ENCODE assay signal across 1 cellular context in the genomic region with DNA sequence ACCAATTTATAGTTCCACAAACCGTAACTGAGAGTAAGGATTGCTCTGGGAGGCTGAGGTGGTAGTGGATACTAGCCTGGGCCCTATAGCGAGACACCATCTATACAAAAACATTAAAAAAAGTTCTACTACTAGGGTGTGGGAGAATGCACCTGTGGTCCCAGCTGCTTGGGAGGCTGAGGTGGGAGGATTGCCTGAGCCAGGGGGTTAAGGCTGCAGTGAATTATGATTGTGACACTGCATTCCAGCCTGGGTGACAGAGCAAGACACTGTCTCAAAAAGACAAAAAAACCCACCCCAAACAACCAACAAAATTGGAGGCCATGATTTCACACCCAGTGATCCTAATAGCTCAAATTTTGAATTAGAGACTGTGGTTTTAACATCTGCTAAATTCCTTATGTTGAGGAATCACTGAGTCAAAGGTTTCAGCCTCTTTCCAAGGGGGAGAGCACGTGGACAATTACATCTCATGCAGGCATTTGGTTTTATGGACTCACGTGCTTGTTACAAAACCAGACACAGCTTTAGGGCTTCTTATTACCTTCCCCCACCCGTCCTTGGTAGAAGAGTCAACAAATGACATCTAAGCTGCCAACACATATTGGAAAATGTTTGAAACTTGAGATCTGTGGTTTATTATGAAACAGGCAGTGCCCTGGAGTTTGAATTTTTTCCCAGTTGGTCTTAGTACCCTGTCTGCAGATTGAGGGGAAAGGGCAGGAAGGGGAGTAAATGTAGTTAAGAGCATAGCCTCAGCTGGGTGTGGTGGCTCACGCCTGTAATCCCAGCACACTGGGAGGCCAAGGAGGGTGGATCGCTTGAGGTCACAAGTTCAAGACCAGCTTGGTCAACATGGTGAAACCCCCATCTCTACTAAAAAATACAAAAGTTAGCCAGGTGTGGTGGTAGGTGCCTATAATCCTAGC.
TF ChIP-seq lines count a peak whose summit lies in the region.

No MANE protein-coding gene starts in this region.

TF ChIP-seq in K562, 482 proteins besides CTCF, POLR2A, EP300 and RAD21 (continued from another document):
- TF ChIP-seq TAL1 (IDR thresholded peaks at IDR 0.05) (no peak), POLR3A (IDR thresholded peaks at IDR 0.05; ENCODE audit: borderline replicate concordance, extremely low read depth, insufficient read depth, insufficient read length) (no peak), NR2C1 (IDR thresholded peaks at IDR 0.05) (no peak), NR2C1 (tag; IDR thresholded peaks at IDR 0.05) (0 out of 2 replicates have a peak, but pooled peaks have one; percentile 14), KDM5B (IDR thresholded peaks at IDR 0.05; ENCODE audit: insufficient replicate concordance, low read depth, low read length) (no peak), SMARCA5 (IDR thresholded peaks at IDR 0.05) (peak; percentile 45; the same call in 1 of the 2 replicates), ZNF232 (CRISPR knock-in tag; IDR thresholded peaks at IDR 0.05) (no peak), ZNF263 (CRISPR knock-in tag; IDR thresholded peaks at IDR 0.05; ENCODE audit: borderline replicate concordance) (no peak), ZNF197 (CRISPR knock-in tag; IDR thresholded peaks at IDR 0.05; ENCODE audit: low read depth) (no peak), NCOA2 (IDR thresholded peaks at IDR 0.05; ENCODE audit: partially characterized antibody in 2 of 2) (no peak), CBX1 (IDR thresholded peaks at IDR 0.05; ENCODE audit: low read depth) (0 out of 2 replicates have a peak, but pooled peaks have one; percentile 31), ZNF324 (CRISPR knock-in tag; IDR thresholded peaks at IDR 0.05) (no peak), SMARCA4 (IDR thresholded peaks at IDR 0.05) (peak; percentile 4; the same call in 1 of the 2 replicates), CBFA2T3 (IDR thresholded peaks at IDR 0.05) (0 out of 2 replicates have a peak, but pooled peaks have one; percentile 21), ARID1B (IDR thresholded peaks at IDR 0.05) (no peak), SMC3 (conservative IDR thresholded peaks at IDR 0.05; ENCODE audit: insufficient read depth, low read depth, low read length) (no peak), SMARCE1 (IDR thresholded peaks at IDR 0.05) (no peak), MECOM (CRISPR knock-in tag; IDR thresholded peaks at IDR 0.05) (0 out of 2 replicates have a peak, but pooled peaks have one; percentile 25), GTF3C2 (IDR thresholded peaks at IDR 0.05; ENCODE audit: borderline replicate concordance, extremely low read depth, insufficient read length) (no peak)
- TF ChIP-seq, protein P1, sequence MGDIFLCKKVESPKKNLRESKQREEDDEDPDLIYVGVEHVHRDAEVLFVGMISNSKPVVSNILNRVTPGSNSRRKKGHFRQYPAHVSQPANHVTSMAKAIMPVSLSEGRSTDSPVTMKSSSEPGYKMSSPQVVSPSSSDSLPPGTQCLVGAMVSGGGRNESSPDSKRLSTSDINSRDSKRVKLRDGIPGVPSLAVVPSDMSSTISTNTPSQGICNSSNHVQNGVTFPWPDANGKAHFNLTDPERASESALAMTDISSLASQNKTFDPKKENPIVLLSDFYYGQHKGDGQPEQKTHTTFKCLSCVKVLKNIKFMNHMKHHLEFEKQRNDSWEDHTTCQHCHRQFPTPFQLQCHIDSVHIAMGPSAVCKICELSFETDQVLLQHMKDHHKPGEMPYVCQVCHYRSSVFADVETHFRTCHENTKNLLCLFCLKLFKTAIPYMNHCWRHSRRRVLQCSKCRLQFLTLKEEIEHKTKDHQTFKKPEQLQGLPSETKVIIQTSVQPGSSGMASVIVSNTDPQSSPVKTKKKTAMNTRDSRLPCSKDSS (IDR thresholded peaks at IDR 0.05; ENCODE audit: low read depth, partially characterized antibody): no peak
- TF ChIP-seq, protein P2, sequence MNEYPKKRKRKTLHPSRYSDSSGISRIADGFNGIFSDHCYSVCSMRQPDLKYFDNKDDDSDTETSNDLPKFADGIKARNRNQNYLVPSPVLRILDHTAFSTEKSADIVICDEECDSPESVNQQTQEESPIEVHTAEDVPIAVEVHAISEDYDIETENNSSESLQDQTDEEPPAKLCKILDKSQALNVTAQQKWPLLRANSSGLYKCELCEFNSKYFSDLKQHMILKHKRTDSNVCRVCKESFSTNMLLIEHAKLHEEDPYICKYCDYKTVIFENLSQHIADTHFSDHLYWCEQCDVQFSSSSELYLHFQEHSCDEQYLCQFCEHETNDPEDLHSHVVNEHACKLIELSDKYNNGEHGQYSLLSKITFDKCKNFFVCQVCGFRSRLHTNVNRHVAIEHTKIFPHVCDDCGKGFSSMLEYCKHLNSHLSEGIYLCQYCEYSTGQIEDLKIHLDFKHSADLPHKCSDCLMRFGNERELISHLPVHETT (CRISPR knock-in tag; conservative IDR thresholded peaks at IDR 0.05 in 1 of 2, IDR thresholded peaks at IDR 0.05 in 1 of 2): no peak
- TF ChIP-seq, protein P3, sequence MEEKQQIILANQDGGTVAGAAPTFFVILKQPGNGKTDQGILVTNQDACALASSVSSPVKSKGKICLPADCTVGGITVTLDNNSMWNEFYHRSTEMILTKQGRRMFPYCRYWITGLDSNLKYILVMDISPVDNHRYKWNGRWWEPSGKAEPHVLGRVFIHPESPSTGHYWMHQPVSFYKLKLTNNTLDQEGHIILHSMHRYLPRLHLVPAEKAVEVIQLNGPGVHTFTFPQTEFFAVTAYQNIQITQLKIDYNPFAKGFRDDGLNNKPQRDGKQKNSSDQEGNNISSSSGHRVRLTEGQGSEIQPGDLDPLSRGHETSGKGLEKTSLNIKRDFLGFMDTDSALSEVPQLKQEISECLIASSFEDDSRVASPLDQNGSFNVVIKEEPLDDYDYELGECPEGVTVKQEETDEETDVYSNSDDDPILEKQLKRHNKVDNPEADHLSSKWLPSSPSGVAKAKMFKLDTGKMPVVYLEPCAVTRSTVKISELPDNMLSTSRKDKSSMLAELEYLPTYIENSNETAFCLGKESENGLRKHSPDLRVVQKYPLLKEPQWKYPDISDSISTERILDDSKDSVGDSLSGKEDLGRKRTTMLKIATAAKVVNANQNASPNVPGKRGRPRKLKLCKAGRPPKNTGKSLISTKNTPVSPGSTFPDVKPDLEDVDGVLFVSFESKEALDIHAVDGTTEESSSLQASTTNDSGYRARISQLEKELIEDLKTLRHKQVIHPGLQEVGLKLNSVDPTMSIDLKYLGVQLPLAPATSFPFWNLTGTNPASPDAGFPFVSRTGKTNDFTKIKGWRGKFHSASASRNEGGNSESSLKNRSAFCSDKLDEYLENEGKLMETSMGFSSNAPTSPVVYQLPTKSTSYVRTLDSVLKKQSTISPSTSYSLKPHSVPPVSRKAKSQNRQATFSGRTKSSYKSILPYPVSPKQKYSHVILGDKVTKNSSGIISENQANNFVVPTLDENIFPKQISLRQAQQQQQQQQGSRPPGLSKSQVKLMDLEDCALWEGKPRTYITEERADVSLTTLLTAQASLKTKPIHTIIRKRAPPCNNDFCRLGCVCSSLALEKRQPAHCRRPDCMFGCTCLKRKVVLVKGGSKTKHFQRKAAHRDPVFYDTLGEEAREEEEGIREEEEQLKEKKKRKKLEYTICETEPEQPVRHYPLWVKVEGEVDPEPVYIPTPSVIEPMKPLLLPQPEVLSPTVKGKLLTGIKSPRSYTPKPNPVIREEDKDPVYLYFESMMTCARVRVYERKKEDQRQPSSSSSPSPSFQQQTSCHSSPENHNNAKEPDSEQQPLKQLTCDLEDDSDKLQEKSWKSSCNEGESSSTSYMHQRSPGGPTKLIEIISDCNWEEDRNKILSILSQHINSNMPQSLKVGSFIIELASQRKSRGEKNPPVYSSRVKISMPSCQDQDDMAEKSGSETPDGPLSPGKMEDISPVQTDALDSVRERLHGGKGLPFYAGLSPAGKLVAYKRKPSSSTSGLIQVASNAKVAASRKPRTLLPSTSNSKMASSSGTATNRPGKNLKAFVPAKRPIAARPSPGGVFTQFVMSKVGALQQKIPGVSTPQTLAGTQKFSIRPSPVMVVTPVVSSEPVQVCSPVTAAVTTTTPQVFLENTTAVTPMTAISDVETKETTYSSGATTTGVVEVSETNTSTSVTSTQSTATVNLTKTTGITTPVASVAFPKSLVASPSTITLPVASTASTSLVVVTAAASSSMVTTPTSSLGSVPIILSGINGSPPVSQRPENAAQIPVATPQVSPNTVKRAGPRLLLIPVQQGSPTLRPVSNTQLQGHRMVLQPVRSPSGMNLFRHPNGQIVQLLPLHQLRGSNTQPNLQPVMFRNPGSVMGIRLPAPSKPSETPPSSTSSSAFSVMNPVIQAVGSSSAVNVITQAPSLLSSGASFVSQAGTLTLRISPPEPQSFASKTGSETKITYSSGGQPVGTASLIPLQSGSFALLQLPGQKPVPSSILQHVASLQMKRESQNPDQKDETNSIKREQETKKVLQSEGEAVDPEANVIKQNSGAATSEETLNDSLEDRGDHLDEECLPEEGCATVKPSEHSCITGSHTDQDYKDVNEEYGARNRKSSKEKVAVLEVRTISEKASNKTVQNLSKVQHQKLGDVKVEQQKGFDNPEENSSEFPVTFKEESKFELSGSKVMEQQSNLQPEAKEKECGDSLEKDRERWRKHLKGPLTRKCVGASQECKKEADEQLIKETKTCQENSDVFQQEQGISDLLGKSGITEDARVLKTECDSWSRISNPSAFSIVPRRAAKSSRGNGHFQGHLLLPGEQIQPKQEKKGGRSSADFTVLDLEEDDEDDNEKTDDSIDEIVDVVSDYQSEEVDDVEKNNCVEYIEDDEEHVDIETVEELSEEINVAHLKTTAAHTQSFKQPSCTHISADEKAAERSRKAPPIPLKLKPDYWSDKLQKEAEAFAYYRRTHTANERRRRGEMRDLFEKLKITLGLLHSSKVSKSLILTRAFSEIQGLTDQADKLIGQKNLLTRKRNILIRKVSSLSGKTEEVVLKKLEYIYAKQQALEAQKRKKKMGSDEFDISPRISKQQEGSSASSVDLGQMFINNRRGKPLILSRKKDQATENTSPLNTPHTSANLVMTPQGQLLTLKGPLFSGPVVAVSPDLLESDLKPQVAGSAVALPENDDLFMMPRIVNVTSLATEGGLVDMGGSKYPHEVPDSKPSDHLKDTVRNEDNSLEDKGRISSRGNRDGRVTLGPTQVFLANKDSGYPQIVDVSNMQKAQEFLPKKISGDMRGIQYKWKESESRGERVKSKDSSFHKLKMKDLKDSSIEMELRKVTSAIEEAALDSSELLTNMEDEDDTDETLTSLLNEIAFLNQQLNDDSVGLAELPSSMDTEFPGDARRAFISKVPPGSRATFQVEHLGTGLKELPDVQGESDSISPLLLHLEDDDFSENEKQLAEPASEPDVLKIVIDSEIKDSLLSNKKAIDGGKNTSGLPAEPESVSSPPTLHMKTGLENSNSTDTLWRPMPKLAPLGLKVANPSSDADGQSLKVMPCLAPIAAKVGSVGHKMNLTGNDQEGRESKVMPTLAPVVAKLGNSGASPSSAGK (IDR thresholded peaks at IDR 0.05): peak; percentile 46; the same call in 1 of the 2 replicates
